Comparison of ENCODE assay signal across 16 cellular contexts in genomic region chr7:40882071-40882658, GRCh38.
DNase-seq lines count a peak whose midpoint lies in the region; ATAC-seq lines count a peak whose summit lies in the region.
"Had no signal": no experiment of that assay in that cellular context is flagged by ENCODE, and none has a peak within 500 bp of the region (broad histone marks: within the 10 kb centered on the region; RNA-seq: fewer than 3 reads in every experiment).

No MANE protein-coding gene starts in this region.

- H3K27ac ChIP-seq in mesenchymal stem cell (ENCODE audit: low read length, poor library complexity, severe bottlenecking), result no peak overlapping the region
- H3K27ac ChIP-seq: 22Rv1 had no signal

- H2BK15ac ChIP-seq in mesenchymal stem cell (ENCODE audit: low read depth, poor library complexity, severe bottlenecking), result no peak overlapping the region

- no peak overlapping the region for H3K4me3 Mint-ChIP-seq in activated T-cell treated with anti-CD3 and anti-CD28 coated beads, Interleukin-2, amount 50 U/mL, for 4 hours
- H3K4me3 Mint-ChIP-seq: CD4-positive, alpha-beta T cell had no signal

- H3K14ac ChIP-seq in mesenchymal stem cell (ENCODE audit: low read length in 2 of 2), result no peak overlapping the region

- ATAC-seq in HG03196 (IDR thresholded peaks at IDR 0.05; ENCODE audit: unreplicated experiment) (no peak), GM21423 (IDR thresholded peaks at IDR 0.05; ENCODE audit: unreplicated experiment) (no peak)
- ATAC-seq in activated T-cell treated with anti-CD3 and anti-CD28 coated beads, Interleukin-2, amount 50 U/mL, for 4 hours, result no peak

- H4K8ac ChIP-seq in mesenchymal stem cell (ENCODE audit: low read length), result no peak overlapping the region

- H3K4me1 Mint-ChIP-seq in activated T-cell treated with anti-CD3 and anti-CD28 coated beads, Interleukin-2, amount 50 U/mL, for 4 hours (ENCODE audit: low read depth), result no peaks in the 10 kb centered on the region

- no peaks in the 10 kb centered on the region for H3K79me1 ChIP-seq in mesenchymal stem cell (replicated peaks; ENCODE audit: low read length, poor library complexity, severe bottlenecking)

- no peak overlapping the region for H3K4ac ChIP-seq in mesenchymal stem cell (ENCODE audit: low read depth in 1 of 2, low read length in 2 of 2)

- no peak overlapping the region for H3K23ac ChIP-seq in mesenchymal stem cell (ENCODE audit: low read length in 2 of 2)

- H3K9ac ChIP-seq in mesenchymal stem cell (ENCODE audit: low read length), result no peak overlapping the region

- no peaks in the 10 kb centered on the region for H3K9me3 ChIP-seq in mesenchymal stem cell (ENCODE audit: control insufficient read depth, low read length)
- H3K9me3 ChIP-seq: HAP-1 had no signal

- peaks cover 3% of the 10 kb centered on the region for H3K4me1 ChIP-seq in mesenchymal stem cell (ENCODE audit: control insufficient read depth, insufficient read depth, low read depth, low read length)
- H3K4me1 ChIP-seq: HAP-1 had no signal

- H2AFZ ChIP-seq in mesenchymal stem cell (ENCODE audit: low read depth, low read length), result no peak overlapping the region

- no peak overlapping the region for H4K91ac ChIP-seq in mesenchymal stem cell (ENCODE audit: low read length)

- H3K36me3 Mint-ChIP-seq in activated T-cell treated with anti-CD3 and anti-CD28 coated beads, Interleukin-2, amount 50 U/mL, for 4 hours (ENCODE audit: insufficient read depth), result no peaks in the 10 kb centered on the region

- no peaks in the 10 kb centered on the region for H3K27me3 ChIP-seq in mesenchymal stem cell (ENCODE audit: control insufficient read depth in 1 of 2, insufficient read depth in 1 of 2, low read length in 2 of 2)

- H3K18ac ChIP-seq in mesenchymal stem cell (ENCODE audit: low read depth in 1 of 2, low read length in 2 of 2), result no peak overlapping the region

- no peak overlapping the region for H2BK12ac ChIP-seq in mesenchymal stem cell (ENCODE audit: low read length in 2 of 2)

- DNase-seq in NCI-H2029 treated with DMSO at 0.1 percent for 48 hours (lab: John Stamatoyannopoulos, UW), result peak; percentile 8
- DNase-seq in NCI-H2029 (lab: John Stamatoyannopoulos, UW), result no peak
- peak; percentile 21 for DNase-seq in fibroblast of peridontal ligament (ENCODE audit: extremely low read depth)
- no peak for DNase-seq in mesenchymal stem cell
- no peak for DNase-seq in activated T-cell treated with anti-CD3 and anti-CD28 coated beads, Interleukin-2, amount 50 U/mL, for 4 hours
- no peak for DNase-seq in GDM1 (lab: John Stamatoyannopoulos, UW)
- DNase-seq: AML-193; C1 segment of cervical spinal cord; CD4-positive, alpha-beta T cell; DMS153; DMS79 treated with DMSO at 0.1 percent for 48 hours; EL had no signal

- H3K36me3 ChIP-seq in mesenchymal stem cell (ENCODE audit: control insufficient read depth in 1 of 2, insufficient read depth in 2 of 2, low read depth in 1 of 2, low read length in 2 of 2), result no peaks in the 10 kb centered on the region
- H3K36me3 ChIP-seq: HAP-1 had no signal

- no peak overlapping the region for H3K4me2 ChIP-seq in mesenchymal stem cell (ENCODE audit: low read length, poor library complexity, severe bottlenecking)

- peak overlapping the region; percentile 81 for H2AK5ac ChIP-seq in mesenchymal stem cell (ENCODE audit: low read length, severe bottlenecking)

- H3K4me3 ChIP-seq in mesenchymal stem cell (ENCODE audit: insufficient read depth in 1 of 2, low read depth in 1 of 2, low read length in 2 of 2), result no peak overlapping the region
- H3K4me3 ChIP-seq: HAP-1 had no signal

- no peak overlapping the region for H2BK120ac ChIP-seq in mesenchymal stem cell (ENCODE audit: low read depth, low read length)

- no peak overlapping the region for H2BK5ac ChIP-seq in mesenchymal stem cell (ENCODE audit: low read depth, low read length, poor library complexity, severe bottlenecking)

- no peaks in the 10 kb centered on the region for H3K27me3 Mint-ChIP-seq in activated T-cell treated with anti-CD3 and anti-CD28 coated beads, Interleukin-2, amount 50 U/mL, for 4 hours (ENCODE audit: low read depth)
- H3K27me3 Mint-ChIP-seq: CD4-positive, alpha-beta T cell had no signal

- H3K9me3 Mint-ChIP-seq in activated T-cell treated with anti-CD3 and anti-CD28 coated beads, Interleukin-2, amount 50 U/mL, for 4 hours, result peaks cover 9% of the 10 kb centered on the region

Comparison
In these comparisons a context has a peak if more than half of its experiments do, and no peak if none do; other contexts are left out.
1. DNase-seq: peak in NCI-H2029 treated with DMSO at 0.1 percent for 48 hours (single experiment) and fibroblast of peridontal ligament (single experiment); none in NCI-H2029 (single experiment), mesenchymal stem cell (single experiment), activated T-cell treated with anti-CD3 and anti-CD28 coated beads, Interleukin-2, amount 50 U/mL, for 4 hours (single experiment) and GDM1 (single experiment).